Comparison of ENCODE assay signal across 17 cellular contexts in genomic region chr16:50474138-50474537, GRCh38.
DNase-seq lines count a peak whose midpoint lies in the region; ATAC-seq, FAIRE-seq and TF ChIP-seq lines count a peak whose summit lies in the region.
"Had no signal": no experiment of that assay in that cellular context is flagged by ENCODE, and none has a peak within 500 bp of the region (broad histone marks: within the 10 kb centered on the region; RNA-seq: fewer than 3 reads in every experiment).

No MANE protein-coding gene starts in this region.

- H3K4me3 ChIP-seq in mucosa of descending colon, result no peak overlapping the region
- H3K4me3 ChIP-seq: prostate gland, SK-N-MC, spleen, testis had no signal

- ATAC-seq in activated CD4-positive, CD25-positive, alpha-beta regulatory T cell treated with anti-CD3 and anti-CD28 coated beads, Interleukin-2, amount 50 U/mL, for 24 hours, result peak; percentile 64 to 70
- peak; percentile 19 for ATAC-seq in mucosa of descending colon
- ATAC-seq in HG03469 (IDR thresholded peaks at IDR 0.05; ENCODE audit: unreplicated experiment), result no peak
- no peak for ATAC-seq in HG02763 (IDR thresholded peaks at IDR 0.05; ENCODE audit: unreplicated experiment)
- no peak for ATAC-seq in GM19397 (IDR thresholded peaks at IDR 0.05; ENCODE audit: unreplicated experiment)
- ATAC-seq: CD8-positive, alpha-beta T cell; naive thymus-derived CD4-positive, alpha-beta T cell had no signal

- no peak for TF ChIP-seq CTCF in mucosa of descending colon (IDR thresholded peaks at IDR 0.05)

- intact Hi-C loops in mucosa of descending colon (cut with DNase I, micrococcal nuclease), result no loop called here

- no peak for DNase-seq in activated CD4-positive, CD25-positive, alpha-beta regulatory T cell treated with anti-CD3 and anti-CD28 coated beads, Interleukin-2, amount 50 U/mL, for 72 hours
- DNase-seq in GM12892 (ENCODE audit: insufficient read length) (no peak), RPMI7951 (ENCODE audit: low read depth) (peak; percentile 52), mucosa of descending colon (no peak)
- DNase-seq: activated CD8-positive, alpha-beta memory T cell treated with anti-CD3 and anti-CD28 coated beads for 24 hours; CD8-positive, alpha-beta T cell; foreskin fibroblast; naive thymus-derived CD4-positive, alpha-beta T cell; NCI-H2227 treated with DMSO at 0.1 percent for 48 hours; spleen; testis had no signal

- no peak for TF ChIP-seq POLR2A in GM12892 (IDR thresholded peaks at IDR 0.05; ENCODE audit: low read depth, low read length)

- FAIRE-seq in GM12892 (lab: Jason Lieb, UNC), result peak; percentile 38

- peaks cover 7% of the 10 kb centered on the region for H3K4me1 ChIP-seq in mucosa of descending colon (ENCODE audit: low read depth)
- H3K4me1 ChIP-seq: prostate gland, spleen, testis had no signal

- H3K36me3 ChIP-seq in mucosa of descending colon (ENCODE audit: low read depth), result no peaks in the 10 kb centered on the region
- H3K36me3 ChIP-seq: prostate gland, spleen had no signal

- no peaks in the 10 kb centered on the region for H3K9me3 ChIP-seq in mucosa of descending colon
- H3K9me3 ChIP-seq: prostate gland, spleen, testis had no signal

Comparison
In these comparisons a context has a peak if more than half of its experiments do, and no peak if none do; other contexts are left out.
1. ATAC-seq: peak in activated CD4-positive, CD25-positive, alpha-beta regulatory T cell treated with anti-CD3 and anti-CD28 coated beads, Interleukin-2, amount 50 U/mL, for 24 hours (2 of 2) and mucosa of descending colon (single experiment); none in HG03469 (single experiment), HG02763 (single experiment) and GM19397 (single experiment).